Comparison of ENCODE assay signal across 13 cellular contexts in the genomic region with DNA sequence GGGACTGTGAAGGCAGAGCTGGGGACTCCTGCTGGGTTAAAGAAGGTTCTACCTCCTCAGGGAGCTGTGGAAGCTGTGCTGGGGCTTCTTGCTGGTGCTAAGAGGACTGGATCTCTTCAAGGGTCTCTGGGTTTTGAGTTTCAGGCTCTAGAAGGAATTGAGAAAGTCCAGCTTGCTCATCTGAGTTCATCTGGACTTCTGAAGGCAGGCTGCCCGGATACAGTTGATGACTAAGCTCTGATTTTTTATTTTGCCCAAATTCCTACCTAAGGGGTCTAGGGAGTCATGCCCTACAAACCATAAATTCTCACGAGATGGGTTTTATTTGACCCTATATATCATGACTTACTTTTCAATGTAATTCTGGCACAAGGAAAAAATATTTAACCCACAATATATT. TPM values are rescaled to one million over a fixed set of nuclear protein-coding genes. Genes with fewer than 3 reads are reported as not detected.
"Had no signal": no experiment of that assay in that cellular context is flagged by ENCODE, and none has a peak within 500 bp of the region (broad histone marks: within the 10 kb centered on the region; RNA-seq: fewer than 3 reads in every experiment).

No MANE protein-coding gene starts in this region.

- H3K27me3 ChIP-seq: ascending aorta, breast epithelium, hepatocyte had no signal

- ATAC-seq: stimulated activated effector memory CD8-positive, alpha-beta T cell treated with anti-CD3 and anti-CD28 coated beads, Interleukin-12 subunit alpha, Interleukin-12 subunit beta, amount 100 ng/mL, for 72 hours had no signal

- H3K4me3 ChIP-seq: ascending aorta, breast epithelium, hepatocyte had no signal

- DNase-seq: activated CD4-positive, alpha-beta T cell treated with anti-CD3 and anti-CD28 coated beads, Interleukin-2, amount 10 ng/mL, durations not matched to agents 24 days and 14 days; activated CD4-positive, CD25-positive, alpha-beta regulatory T cell; activated naive CD4-positive, alpha-beta T cell treated with Interleukin-2 at 50 U/mL for 16 hours; cerebellar nuclear complex; effector memory CD4-positive, alpha-beta T cell; mammary epithelial cell; naive B cell; T-helper 2 cell had no signal

- H3K36me3 ChIP-seq: ascending aorta, breast epithelium had no signal

- H3K9me3 ChIP-seq: ascending aorta, breast epithelium had no signal

- H3K9ac ChIP-seq: parathyroid adenoma had no signal

- H3K4me1 ChIP-seq: ascending aorta, breast epithelium had no signal

- H3K36me3 Mint-ChIP-seq: stimulated activated effector memory CD8-positive, alpha-beta T cell treated with anti-CD3 and anti-CD28 coated beads, Interleukin-12 subunit alpha, Interleukin-12 subunit beta, amount 100 ng/mL, for 72 hours had no signal

- H3K27ac Mint-ChIP-seq: activated CD4-positive, alpha-beta T cell treated with anti-CD3 and anti-CD28 coated beads, Interleukin-2, amount 10 ng/mL, durations not matched to agents 24 days and 14 days; stimulated activated effector memory CD8-positive, alpha-beta T cell treated with anti-CD3 and anti-CD28 coated beads, Interleukin-12 subunit alpha, Interleukin-12 subunit beta, amount 100 ng/mL, for 72 hours had no signal

- H3K4me2 ChIP-seq: hepatocyte had no signal

- H3K4me3 Mint-ChIP-seq: activated CD4-positive, alpha-beta T cell treated with anti-CD3 and anti-CD28 coated beads, Interleukin-2, amount 10 ng/mL, durations not matched to agents 24 days and 14 days; naive B cell; stimulated activated effector memory CD8-positive, alpha-beta T cell treated with anti-CD3 and anti-CD28 coated beads, Interleukin-12 subunit alpha, Interleukin-12 subunit beta, amount 100 ng/mL, for 72 hours had no signal

RNA-seq across cellular contexts. Expression of a gene that starts 46.8 kb away (rescaled TPM):
- total RNA-seq: ascending aorta had no signal
